Comparison of ENCODE assay signal across 17 cellular contexts in genomic region chr1:218209351-218209861, GRCh38.
DNase-seq lines count a peak whose midpoint lies in the region; FAIRE-seq and TF ChIP-seq lines count a peak whose summit lies in the region.
"Had no signal": no experiment of that assay in that cellular context is flagged by ENCODE, and none has a peak within 500 bp of the region (broad histone marks: within the 10 kb centered on the region; RNA-seq: fewer than 3 reads in every experiment).

No MANE protein-coding gene starts in this region.

- no peak for TF ChIP-seq POLR2A in H54 (IDR thresholded peaks at IDR 0.05; ENCODE audit: low read depth, low read length)

- peak; percentile 92 for FAIRE-seq in H54 (lab: Jason Lieb, UNC)
- FAIRE-seq: HepG2 had no signal

- in situ Hi-C loops in SK-MEL-5 (cut with HindIII; ENCODE audit: low pct_unique_long_range_greater_than_20kb, low sequenced_read_pairs): no loop called here

- CTCF ChIA-PET in GM10248 (lab: Yijun Ruan, JAX): interaction anchor here (1.0 to 1.5 kb wide), 2 partner anchors 9 to 10 kb away, joined by 3 to 4 read pairs; no protein-coding TSS in a partner anchor

- POLR2A ChIA-PET in GM10248 (lab: Yijun Ruan, JAX): no interaction called here

- peak; percentile 5 for DNase-seq in H54 (ENCODE audit: insufficient read length, low spot score)
- DNase-seq in SK-MEL-5 (ENCODE audit: low read depth, low spot score): peak; percentile 32
- peak; percentile 88 for DNase-seq in fibroblast of peridontal ligament (ENCODE audit: extremely low read depth)
- DNase-seq in stromal cell of bone marrow (ENCODE audit: low read depth): peak; percentile 31
- DNase-seq in GM10248 (ENCODE audit: extremely low spot score): no peak
- DNase-seq in NCI-H1092 treated with DMSO at 0.1 percent for 48 hours (lab: John Stamatoyannopoulos, UW): no peak
- no peak for DNase-seq in globus pallidus (ENCODE audit: low spot score)
- DNase-seq: activated CD4-positive, alpha-beta T cell treated with anti-CD3 and anti-CD28 coated beads for 1 hour; DMS 273 treated with DMSO at 0.1 percent for 48 hours; esophagus squamous epithelium; left colon; naive thymus-derived CD8-positive, alpha-beta T cell; NCI-H1436 treated with DMSO at 0.1 percent for 48 hours; NCI-H774; sigmoid colon; thyroid gland had no signal

- TF ChIP-seq CTCF in GM10248 (IDR thresholded peaks at IDR 0.05; ENCODE audit: control extremely low read depth, extremely low read depth, low read depth, missing control alignments): no peak

Comparison
In these comparisons a context has a peak if more than half of its experiments do, and no peak if none do; other contexts are left out.
1. DNase-seq: peak in H54 (single experiment), SK-MEL-5 (single experiment), fibroblast of peridontal ligament (single experiment) and stromal cell of bone marrow (single experiment); none in GM10248 (single experiment), NCI-H1092 treated with DMSO at 0.1 percent for 48 hours (single experiment) and globus pallidus (single experiment).